ENCODE assay signal across 27 cellular contexts in genomic region chr12:111277570-111277969, GRCh38.
"Had no signal": no experiment of that assay in that cellular context is flagged by ENCODE, and none has a peak within 500 bp of the region (broad histone marks: within the 10 kb centered on the region; RNA-seq: fewer than 3 reads in every experiment).

No MANE protein-coding gene starts in this region.

- H3K36me3 ChIP-seq: esophagus muscularis mucosa, prostate gland, right atrium auricular region, suprapubic skin, transverse colon, upper lobe of right lung, uterus had no signal

- ATAC-seq: left lobe of liver; mucosa of descending colon; natural killer cell treated with Interleukin-12 subunit alpha and Interleukin-12 subunit beta and Interleukin-15 and Interleukin-18, amount 100 ng/mL, for 72 hours; sciatic nerve; stimulated activated naive CD8-positive, alpha-beta T cell treated with anti-CD3 and anti-CD28 coated beads, Interleukin-15, amount 100 ng/mL, for 72 hours had no signal

- DNase-seq: dorsolateral prefrontal cortex; effector CD4-positive, alpha-beta T cell; foreskin melanocyte; hypothalamus; immature natural killer cell; mucosa of descending colon; naive B cell; stimulated activated CD4-positive, alpha-beta T cell treated with anti-CD3 and anti-CD28 coated beads, Interleukin-12 subunit alpha, Interleukin-12 subunit beta, amount 100 ng/mL, for 4 hours; stimulated activated CD4-positive, alpha-beta T cell treated with anti-CD3 and anti-CD28 coated beads, Interleukin-1b, Interleukin-23, amount 100 ng/mL, for 48 hours; stimulated activated CD4-positive, alpha-beta T cell treated with anti-CD3 and anti-CD28 coated beads, Interleukin-4, amount 100 ng/mL, for 1 hour; stimulated activated CD8-positive, alpha-beta memory T cell treated with anti-CD3 and anti-CD28 coated beads, Interleukin-4, amount 100 ng/mL, for 48 hours; stimulated activated naive CD4-positive, alpha-beta T cell; stimulated activated naive CD8-positive, alpha-beta T cell treated with anti-CD3 and anti-CD28 coated beads, Interleukin-15, amount 100 ng/mL, for 72 hours; transverse colon; upper lobe of right lung; uterus had no signal

- H3K4me1 ChIP-seq: esophagus muscularis mucosa, prostate gland, right atrium auricular region, suprapubic skin, transverse colon, upper lobe of right lung, uterus had no signal

- H3K27me3 ChIP-seq: right atrium auricular region, uterus had no signal

- H3K4me3 ChIP-seq: dorsolateral prefrontal cortex, esophagus muscularis mucosa, lung, mucosa of descending colon, prostate gland, right atrium auricular region, smooth muscle cell, suprapubic skin, transverse colon, upper lobe of right lung, uterus had no signal

- FAIRE-seq: colon, keratinocyte had no signal

- H3K4me2 ChIP-seq: smooth muscle cell had no signal

- H3K9me3 ChIP-seq: mucosa of descending colon, prostate gland, suprapubic skin, upper lobe of right lung, uterus had no signal

- H3K27ac ChIP-seq: esophagus muscularis mucosa, prostate gland, right atrium auricular region, suprapubic skin, transverse colon, upper lobe of right lung, uterus had no signal
